ENCODE assay signal across 19 cellular contexts in genomic region chr14:80768646-80769045, GRCh38.
A peak's percentile ranks its signal among the peaks of the same experiment; 100 is the strongest.
DNase-seq lines count a peak whose midpoint lies in the region; ATAC-seq, FAIRE-seq and TF ChIP-seq lines count a peak whose summit lies in the region.
"Had no signal": no experiment of that assay in that cellular context is flagged by ENCODE, and none has a peak within 500 bp of the region (broad histone marks: within the 10 kb centered on the region; RNA-seq: fewer than 3 reads in every experiment).

No MANE protein-coding gene starts in this region.

- dilution Hi-C loops in IMR-90 (cut with HindIII; ENCODE audit: low sequenced_read_pairs, unreplicated experiment), result no loop called here
- dilution Hi-C loops in mammary epithelial cell (cut with HindIII; ENCODE audit: low sequenced_read_pairs), result loop anchor here (5.0 kb wide), 1 partner anchor 66 kb away; no protein-coding TSS in a partner anchor
- dilution Hi-C loops in keratinocyte (cut with MboI; ENCODE audit: extremely low pct_ligation_motif_present, low sequenced_read_pairs), result no loop called here

- DNase-seq in IMR-90 (no peak), mammary epithelial cell (peak; percentile 44), keratinocyte (ENCODE audit: low read depth, low spot score) (no peak), islet precursor cell (no peak)
- no peak for DNase-seq in activated CD4-positive, alpha-beta T cell treated with anti-CD3 and anti-CD28 coated beads, Interleukin-2, amount 50 U/mL, for 48 hours
- DNase-seq: ACHN; Caco-2; CD4-positive, alpha-beta T cell; DMS153; DMS79; GF-D8; GOT3; H7; HFFc6 had no signal

- H2BK20ac ChIP-seq in IMR-90 (ENCODE audit: low read depth, low read length), result no peak overlapping the region

- no peak for ATAC-seq in IMR-90 (ENCODE audit: low read depth)
- ATAC-seq in esophagus mucosa, result peak; percentile 46
- ATAC-seq in GM19395 (IDR thresholded peaks at IDR 0.05; ENCODE audit: unreplicated experiment), result no peak
- ATAC-seq: HCT116 had no signal

- H3K27me3 ChIP-seq in IMR-90 (ENCODE audit: control insufficient read depth, insufficient read depth, low read length), result no peaks in the 10 kb centered on the region
- H3K27me3 ChIP-seq in mammary epithelial cell (ENCODE audit: insufficient read depth, low read length), result no peaks in the 10 kb centered on the region
- H3K27me3 ChIP-seq in keratinocyte (ENCODE audit: control insufficient read depth, extremely low read depth, insufficient read depth, low read length), result no peaks in the 10 kb centered on the region

- TF ChIP-seq POLR2A in IMR-90 (IDR thresholded peaks at IDR 0.05; ENCODE audit: low read depth, low read length), result no peak

- no peak overlapping the region for H4K5ac ChIP-seq in IMR-90 (ENCODE audit: low read depth, low read length)

- H3K4me2 ChIP-seq in IMR-90 (ENCODE audit: low read depth, low read length) (no peak overlapping the region), mammary epithelial cell (ENCODE audit: insufficient read depth, low read depth, low read length) (no peak overlapping the region), keratinocyte (ENCODE audit: control insufficient read depth, extremely low read depth, insufficient read depth, low read depth, low read length) (peak overlapping the region; percentile 27)

- H2AK9ac ChIP-seq in IMR-90 (replicated peaks; ENCODE audit: low read depth, low read length, poor library complexity), result no peak overlapping the region

- H4K20me1 ChIP-seq in IMR-90 (ENCODE audit: insufficient read depth, low read length) (no peaks in the 10 kb centered on the region), mammary epithelial cell (ENCODE audit: insufficient read depth, low read length) (no peaks in the 10 kb centered on the region), keratinocyte (ENCODE audit: control insufficient read depth, extremely low read depth, insufficient read depth, low read length) (no peaks in the 10 kb centered on the region)

- H3K79me2 ChIP-seq in mammary epithelial cell (ENCODE audit: insufficient read depth, low read length) (no peaks in the 10 kb centered on the region), keratinocyte (ENCODE audit: control insufficient read depth, insufficient read depth, low read length) (no peaks in the 10 kb centered on the region)

- no peak overlapping the region for H4K8ac ChIP-seq in IMR-90 (ENCODE audit: low read depth in 2 of 2, low read length in 2 of 2)

- no peak overlapping the region for H3K4ac ChIP-seq in IMR-90 (ENCODE audit: low read depth, low read length)

- H2BK120ac ChIP-seq in IMR-90 (ENCODE audit: low read depth, low read length), result no peak overlapping the region

- no peaks in the 10 kb centered on the region for H3K9me1 ChIP-seq in IMR-90 (ENCODE audit: insufficient read depth, low read length)
- no peaks in the 10 kb centered on the region for H3K9me1 ChIP-seq in keratinocyte (ENCODE audit: control insufficient read depth, extremely low read depth, insufficient read depth, low read length)

- peaks cover 1% of the 10 kb centered on the region; the same call in 1 of the 2 replicates for H3K4me1 ChIP-seq in IMR-90 (ENCODE audit: control insufficient read depth, insufficient read depth, low read length)
- no peaks in the 10 kb centered on the region for H3K4me1 ChIP-seq in mammary epithelial cell (ENCODE audit: insufficient read depth, low read length)
- peaks cover 28% of the 10 kb centered on the region for H3K4me1 ChIP-seq in keratinocyte (ENCODE audit: control insufficient read depth, extremely low read depth, insufficient read depth, low read length)
- H3K4me1 ChIP-seq: Caco-2 had no signal

- TF ChIP-seq CTCF in IMR-90 (conservative IDR thresholded peaks at IDR 0.05; ENCODE audit: low read depth, low read length) (no peak), mammary epithelial cell (conservative IDR thresholded peaks at IDR 0.05 in 1 of 2, IDR thresholded peaks at IDR 0.05 in 1 of 2; ENCODE audit: extremely low read depth in 1 of 2, insufficient read depth in 1 of 2, low read depth in 1 of 2, low read length in 2 of 2) (no peak), keratinocyte (optimal IDR thresholded peaks at IDR 0.05 in 1 of 3, IDR thresholded peaks at IDR 0.05 in 1 of 3, conservative IDR thresholded peaks at IDR 0.05 in 1 of 3; ENCODE audit: extremely low read depth in 1 of 3, insufficient read depth in 2 of 3, low read length in 3 of 3) (no peak)

- WGBS in IMR-90 (ENCODE audit: extremely low coverage in 2 of 2, insufficient read length in 1 of 2), 2 experiments, result no CpG with 5 or more reads among the region's 3 CpGs
- 0% methylated on average over 3 of the region's 3 CpGs for WGBS in mammary epithelial cell (ENCODE audit: low coverage, missing lambda C conversion rate)

- FAIRE-seq in keratinocyte (lab: Jason Lieb, UNC), result peak; percentile 73
- FAIRE-seq: HTR-8/SVneo had no signal

- no peak overlapping the region for H2BK5ac ChIP-seq in IMR-90 (ENCODE audit: low read depth, low read length, poor library complexity, severe bottlenecking)

- H3K56ac ChIP-seq in IMR-90 (ENCODE audit: extremely low read depth, insufficient read depth, low read length), result no peak overlapping the region

- H2AFZ ChIP-seq in IMR-90 (replicated peaks; ENCODE audit: low read length, poor library complexity) (no peak overlapping the region), mammary epithelial cell (ENCODE audit: low read depth, low read length) (no peak overlapping the region), keratinocyte (ENCODE audit: control insufficient read depth, low read length) (no peak overlapping the region)

- intact Hi-C loops in IMR-90 (cut with micrococcal nuclease) (no loop called here), mammary epithelial cell (cut with micrococcal nuclease) (no loop called here)

- no peaks in the 10 kb centered on the region for H3K79me1 ChIP-seq in IMR-90 (ENCODE audit: low read depth in 1 of 2, low read length in 2 of 2)

- TF ChIP-seq RAD21 in IMR-90 (IDR thresholded peaks at IDR 0.05; ENCODE audit: low read length), result no peak

- H3K9ac ChIP-seq in IMR-90 (ENCODE audit: low read depth, low read length) (no peak overlapping the region), mammary epithelial cell (ENCODE audit: insufficient read depth, low read length) (no peak overlapping the region), keratinocyte (ENCODE audit: control insufficient read depth, extremely low read depth, insufficient read depth, low read length) (no peak overlapping the region)

- H2AK5ac ChIP-seq in IMR-90 (ENCODE audit: low read depth, low read length), result no peak overlapping the region

- H3K9me3 ChIP-seq in IMR-90 (ENCODE audit: control insufficient read depth, insufficient read depth, low read length) (no peaks in the 10 kb centered on the region), mammary epithelial cell (replicated peaks; ENCODE audit: insufficient read depth, low read length) (no peaks in the 10 kb centered on the region), keratinocyte (ENCODE audit: control insufficient read depth, low read depth, low read length) (no peaks in the 10 kb centered on the region)
- H3K9me3 ChIP-seq: Caco-2 had no signal

- H4K91ac ChIP-seq in IMR-90 (ENCODE audit: insufficient read depth, low read depth, low read length), result no peak overlapping the region

- H3K36me3 ChIP-seq in IMR-90 (ENCODE audit: control insufficient read depth, insufficient read depth, low read length) (no peaks in the 10 kb centered on the region), mammary epithelial cell (ENCODE audit: insufficient read depth, low read length) (peaks cover 2% of the 10 kb centered on the region), keratinocyte (ENCODE audit: control insufficient read depth in 2 of 2, extremely low read depth in 1 of 2, insufficient read depth in 2 of 2, low read length in 2 of 2) (peaks cover 1 to 6% of the 10 kb centered on the region in 2 experiments)

- no peak overlapping the region for H2BK15ac ChIP-seq in IMR-90 (ENCODE audit: low read depth, low read length)

- H3K18ac ChIP-seq in IMR-90 (ENCODE audit: low read depth, low read length), result no peak overlapping the region

- BruUV-seq in IMR-90 (replicated peaks; lab: Mats Ljungman, UMichigan), result no TSS peak
- BruUV-seq in mammary epithelial cell (replicated peaks; lab: Mats Ljungman, UMichigan), result no TSS peak

- CTCF ChIA-PET in IMR-90 (lab: Yijun Ruan, JAX), result no interaction called here
- CTCF ChIA-PET in mammary epithelial cell (lab: Charles Lee; ENCODE audit: low non-redundant PET), result interaction anchor here (0.5 kb wide), 1 partner anchor 15 kb away, joined by 3 read pairs; no protein-coding TSS in a partner anchor

- no peak overlapping the region for H3K4me3 ChIP-seq in IMR-90 (ENCODE audit: insufficient read depth, low read depth, low read length)
- H3K4me3 ChIP-seq in mammary epithelial cell (replicated peaks in 1 of 3; ENCODE audit: insufficient read depth in 1 of 3, low read depth in 2 of 3, low read length in 3 of 3), result no peak overlapping the region
- H3K4me3 ChIP-seq in keratinocyte (ENCODE audit: control insufficient read depth in 2 of 3, extremely low read depth in 1 of 3, insufficient read depth in 2 of 3, low read depth in 1 of 3, low read length in 3 of 3), result no peak overlapping the region

- H3K14ac ChIP-seq in IMR-90 (replicated peaks; ENCODE audit: low read depth, low read length), result no peak overlapping the region

- in situ Hi-C loops in IMR-90 (cut with MboI; ENCODE audit: low sequenced_read_pairs) (no loop called here), mammary epithelial cell (cut with MboI; ENCODE audit: low sequenced_read_pairs in 2 of 2) (no loop called here)

- H3K27ac ChIP-seq in IMR-90 (ENCODE audit: insufficient read depth, low read length) (no peak overlapping the region), mammary epithelial cell (ENCODE audit: insufficient read depth, low read depth, low read length) (no peak overlapping the region), keratinocyte (ENCODE audit: control insufficient read depth, insufficient read depth, low read length) (peak overlapping the region; percentile 10)
- H3K27ac ChIP-seq: C4-2B had no signal

- POLR2A ChIA-PET in IMR-90 (lab: Charles Lee; ENCODE audit: unreplicated experiment), result no interaction called here

- H3K23ac ChIP-seq in IMR-90 (ENCODE audit: low read depth, low read length), result no peak overlapping the region

TF ChIP-seq in IMR-90, 13 proteins besides CTCF, POLR2A, EP300 and RAD21:
- TF ChIP-seq CEBPB (IDR thresholded peaks at IDR 0.05; ENCODE audit: low read depth, low read length) (peak; percentile 64), RFX5 (IDR thresholded peaks at IDR 0.05; ENCODE audit: low read depth, low read length) (no peak), FOS (IDR thresholded peaks at IDR 0.05; ENCODE audit: low read depth, low read length) (no peak)
